In genomic region chrX:102516314-102516936, GRCh38 we compare ENCODE assay signal across 8 cellular contexts. TPM values are rescaled to one million over a fixed set of nuclear protein-coding genes. Genes with fewer than 3 reads are reported as not detected.
DNase-seq lines count a peak whose midpoint lies in the region; ATAC-seq and TF ChIP-seq lines count a peak whose summit lies in the region.

Gene TMSB15A, minus strand, starts transcription at chrX:102516739.

- no peaks in the 10 kb centered on the region for H3K4me1 Mint-ChIP-seq in type B pancreatic cell (ENCODE audit: unreplicated experiment)

- peak; percentile 47 for DNase-seq in MG63
- DNase-seq in T-helper 1 cell: peak; percentile 13 to 26 (median 25)
- peak in 50 of 56 donors; percentile 0 to 68 (median 17) for DNase-seq in amygdala (lab: John Stamatoyannopoulos, UW)
- peak; percentile 80 for DNase-seq in left ventricle myocardium superior
- peak; percentile 57 for DNase-seq in prostate gland (ENCODE audit: low spot score)
- peak; percentile 74 for DNase-seq in type B pancreatic cell (ENCODE audit: extremely low spot score, unreplicated experiment)

- no peak for TF ChIP-seq POLR2A in prostate gland (IDR thresholded peaks at IDR 0.05)

- H3K4me1 ChIP-seq in BLaER1 treated with 17β-estradiol and CSF1 and Interleukin-3, amounts not matched to agents 10 nM and 100 nM: peaks cover 0 to 7% (median 0%) of the 10 kb centered on the region in 10 experiments; a peak in 2 of 20 replicates
- H3K4me1 ChIP-seq in prostate gland (replicated peaks): no peaks in the 10 kb centered on the region

- no peak within 1 kb of the TSS for H3K27ac Mint-ChIP-seq in type B pancreatic cell

- ATAC-seq in GM21526 (IDR thresholded peaks at IDR 0.05; ENCODE audit: low FRiP score, unreplicated experiment) (peak; percentile 91), left ventricle myocardium superior (peak; percentile 96)

- peak within 1 kb of the TSS in 8 of 11 experiments; percentile 65 to 77 (median 72); a peak in 14 of 22 replicates for H3K27ac ChIP-seq in BLaER1 treated with 17β-estradiol and CSF1 and Interleukin-3, amounts not matched to agents 10 nM and 100 nM
- peak within 1 kb of the TSS in 1 of 2 donors; percentile 26 for H3K27ac ChIP-seq in prostate gland

- no peak for TF ChIP-seq CTCF in prostate gland (IDR thresholded peaks at IDR 0.05)
- TF ChIP-seq CTCF in type B pancreatic cell (conservative IDR thresholded peaks at IDR 0.05): no peak

- intact Hi-C loops in left ventricle myocardium superior (cut with micrococcal nuclease): no loop called here
- intact Hi-C loops in prostate gland (cut with DNase I): no loop called here

- no peaks in the 10 kb centered on the region for H4K20me1 ChIP-seq in BLaER1 treated with 17β-estradiol and CSF1 and Interleukin-3, amounts not matched to agents 10 nM and 100 nM

- no peaks in the 10 kb centered on the region for H3K9me3 Mint-ChIP-seq in type B pancreatic cell

- H3K4me2 ChIP-seq in BLaER1 treated with 17β-estradiol and CSF1 and Interleukin-3, amounts not matched to agents 10 nM and 100 nM: peak within 1 kb of the TSS; percentile 65 to 92 (median 79)

- no peaks in the 10 kb centered on the region for H3K27me3 Mint-ChIP-seq in type B pancreatic cell

- peak within 1 kb of the TSS; percentile 91 for H3K4me3 Mint-ChIP-seq in type B pancreatic cell

- peaks cover 0 to 5% (median 0%) of the 10 kb centered on the region in 11 experiments; a peak in 1 of 22 replicates for H3K9me3 ChIP-seq in BLaER1 treated with 17β-estradiol and CSF1 and Interleukin-3, amounts not matched to agents 10 nM and 100 nM (replicated peaks in 1 of 11)
- H3K9me3 ChIP-seq in MG63: no peaks in the 10 kb centered on the region
- no peaks in the 10 kb centered on the region for H3K9me3 ChIP-seq in prostate gland

- H3K36me3 ChIP-seq in BLaER1 treated with 17β-estradiol and CSF1 and Interleukin-3, amounts not matched to agents 10 nM and 100 nM: peaks cover 0 to 20% (median 0%) of the 10 kb centered on the region in 11 experiments; a peak in 5 of 22 replicates
- no peaks in the 10 kb centered on the region for H3K36me3 ChIP-seq in MG63
- no peaks in the 10 kb centered on the region for H3K36me3 ChIP-seq in prostate gland

- H3K27me3 ChIP-seq in BLaER1 treated with 17β-estradiol and CSF1 and Interleukin-3, amounts not matched to agents 10 nM and 100 nM: peaks cover 0 to 7% (median 0%) of the 10 kb centered on the region in 11 experiments; a peak in 3 of 22 replicates
- no peaks in the 10 kb centered on the region; the same call in 1 of the 2 replicates for H3K27me3 ChIP-seq in MG63
- H3K27me3 ChIP-seq in prostate gland (replicated peaks; ENCODE audit: insufficient read depth): no peaks in the 10 kb centered on the region

- peak within 1 kb of the TSS; percentile 2 to 81 (median 76); a peak in 20 of 22 replicates for H3K9ac ChIP-seq in BLaER1 treated with 17β-estradiol and CSF1 and Interleukin-3, amounts not matched to agents 10 nM and 100 nM

- WGBS in prostate gland: 0% methylated on average over 9 of the region's 50 CpGs

- H3K4me3 ChIP-seq in BLaER1 treated with 17β-estradiol and CSF1 and Interleukin-3, amounts not matched to agents 10 nM and 100 nM: peak within 1 kb of the TSS; percentile 51 to 70 (median 64)
- H3K4me3 ChIP-seq in MG63 (0 out of 2 replicates have a peak within 1 kb of the TSS, but pooled peaks have one; percentile 16), prostate gland (peak within 1 kb of the TSS; percentile 25 to 33)

- peaks cover 18% of the 10 kb centered on the region for H3K36me3 Mint-ChIP-seq in type B pancreatic cell

RNA-seq across cellular contexts. Expression of gene TMSB15A, which starts in this region (rescaled TPM):
- not detected in 2 replicates for total RNA-seq in MG63 (2014; rRNA removed; shearing (Covaris generic); ENCODE audit: low replicate concordance)
- total RNA-seq in left ventricle myocardium superior (not detected), prostate gland (10 to 100 TPM in 1 of 2 donors, 1 to 10 TPM in 1; 4.8 to 15.7 TPM), type B pancreatic cell (ENCODE audit: low replicate concordance) (13.2 and 109 TPM in 2 replicates)

Comparison
In these comparisons a context has a peak if more than half of its experiments do, and no peak if none do; other contexts are left out.
1. Peak in DNase-seq and H3K4me3 ChIP-seq in MG63; RNA of the gene not detected or under 1 TPM.
2. Peak in DNase-seq and ATAC-seq in left ventricle myocardium superior; RNA of the gene not detected or under 1 TPM.
3. DNase-seq: peak in every context shown above with its lines; median percentile 80 in left ventricle myocardium superior; 74 in type B pancreatic cell; 57 in prostate gland; 47 in MG63; 25 in T-helper 1 cell; 17 in amygdala.